In the genomic region with DNA sequence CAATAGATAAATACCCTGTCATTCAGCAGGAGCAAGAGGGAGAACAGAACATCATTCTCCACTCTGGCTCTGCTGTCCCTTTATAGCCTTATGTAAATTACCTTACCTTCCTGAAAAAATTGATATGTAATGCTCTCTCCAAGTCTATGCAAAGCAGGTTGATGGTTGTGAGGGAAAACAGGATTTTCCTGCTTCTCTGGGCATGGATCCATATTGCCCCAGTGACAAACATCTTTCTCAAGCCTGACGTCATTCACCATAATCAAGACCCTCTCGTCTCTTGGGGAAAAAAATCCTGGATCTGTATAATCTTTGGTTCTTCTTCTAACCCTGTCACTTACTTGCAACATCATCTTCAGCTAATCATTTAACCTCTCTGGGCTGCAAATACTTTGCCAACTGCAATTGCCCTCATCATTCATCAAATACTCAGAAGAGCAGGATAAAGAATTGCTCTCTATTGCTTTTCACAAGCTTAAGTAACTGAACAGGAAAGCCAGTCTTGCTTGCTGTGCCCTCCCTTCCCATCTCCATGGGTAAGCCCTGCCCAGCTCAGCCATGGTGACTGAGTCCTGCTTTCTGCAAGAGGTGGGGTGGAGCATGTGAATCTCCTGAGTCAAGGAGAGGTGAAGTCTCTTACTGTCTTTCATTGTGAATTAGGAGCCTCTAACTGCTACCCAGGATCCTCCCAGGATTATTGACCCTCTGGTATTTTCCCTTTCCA, we compare ENCODE assay signal across 17 cellular contexts.
DNase-seq lines count a peak whose midpoint lies in the region; ATAC-seq and TF ChIP-seq lines count a peak whose summit lies in the region.
"Had no signal": no experiment of that assay in that cellular context is flagged by ENCODE, and none has a peak within 500 bp of the region (broad histone marks: within the 10 kb centered on the region; RNA-seq: fewer than 3 reads in every experiment).

No MANE protein-coding gene starts in this region.

- peak overlapping the region; percentile 23 to 60 for H3K4me3 Mint-ChIP-seq in activated T-cell treated with anti-CD3 and anti-CD28 coated beads, Interleukin-2, amount 50 U/mL, for 72 hours
- H3K4me3 Mint-ChIP-seq in activated T-cell treated with anti-CD3 and anti-CD28 coated beads, Interleukin-2, amount 50 U/mL, for 24 hours = no peak overlapping the region
- H3K4me3 Mint-ChIP-seq in type B pancreatic cell = no peak overlapping the region
- H3K4me3 Mint-ChIP-seq: activated naive CD4-positive, alpha-beta T cell treated with anti-CD3 and anti-CD28 coated beads, Interleukin-2, amount 10 ng/mL, durations not matched to agents 7 days and 5 days; nephron; stimulated activated naive CD8-positive, alpha-beta T cell treated with anti-CD3 and anti-CD28 coated beads, Interleukin-15, Interleukin-2, amounts not matched to agents 100 ng/mL and 50 ng/mL, for 24 hours had no signal

- no peak for TF ChIP-seq CTCF in RWPE2 (IDR thresholded peaks at IDR 0.05; ENCODE audit: poor library complexity, severe bottlenecking)
- no peak for TF ChIP-seq CTCF in fibroblast of mammary gland (conservative IDR thresholded peaks at IDR 0.05; ENCODE audit: control insufficient read depth, insufficient read depth, low read depth, low read length)
- TF ChIP-seq CTCF in type B pancreatic cell (conservative IDR thresholded peaks at IDR 0.05) = no peak

- peaks cover 85% of the 10 kb centered on the region for H3K4me1 Mint-ChIP-seq in activated T-cell treated with anti-CD3 and anti-CD28 coated beads, Interleukin-2, amount 50 U/mL, for 72 hours (ENCODE audit: low read depth)
- peaks cover 56% of the 10 kb centered on the region for H3K4me1 Mint-ChIP-seq in activated T-cell treated with anti-CD3 and anti-CD28 coated beads, Interleukin-2, amount 50 U/mL, for 24 hours (ENCODE audit: low read depth)
- H3K4me1 Mint-ChIP-seq in type B pancreatic cell (ENCODE audit: unreplicated experiment) = peaks cover 16% of the 10 kb centered on the region

- H3K9me3 ChIP-seq in RWPE2 (ENCODE audit: severe bottlenecking) = no peaks in the 10 kb centered on the region
- H3K9me3 ChIP-seq: heart right ventricle had no signal

- ATAC-seq in activated T-cell treated with anti-CD3 and anti-CD28 coated beads, Interleukin-2, amount 50 U/mL, for 72 hours (replicated peaks in 1 of 2) = no peak
- ATAC-seq in RWPE2 (ENCODE audit: low read depth) (peak; percentile 36; the same call in 1 of the 3 replicates), left cardiac atrium (no peak)
- ATAC-seq: HCT116, heart right ventricle had no signal

- H3K27ac Mint-ChIP-seq in activated T-cell treated with anti-CD3 and anti-CD28 coated beads, Interleukin-2, amount 50 U/mL, for 72 hours = peak overlapping the region; percentile 64
- no peak overlapping the region for H3K27ac Mint-ChIP-seq in activated T-cell treated with anti-CD3 and anti-CD28 coated beads, Interleukin-2, amount 50 U/mL, for 24 hours
- peak overlapping the region; percentile 35 for H3K27ac Mint-ChIP-seq in type B pancreatic cell
- H3K27ac Mint-ChIP-seq: activated naive CD4-positive, alpha-beta T cell treated with anti-CD3 and anti-CD28 coated beads, Interleukin-2, amount 10 ng/mL, durations not matched to agents 7 days and 5 days; stimulated activated naive CD8-positive, alpha-beta T cell treated with anti-CD3 and anti-CD28 coated beads, Interleukin-15, Interleukin-2, amounts not matched to agents 100 ng/mL and 50 ng/mL, for 24 hours had no signal

- H3K27me3 ChIP-seq in RWPE2 (ENCODE audit: insufficient read depth, poor library complexity, severe bottlenecking) = no peaks in the 10 kb centered on the region
- H3K27me3 ChIP-seq: heart right ventricle had no signal

- no peaks in the 10 kb centered on the region for H3K27me3 Mint-ChIP-seq in activated T-cell treated with anti-CD3 and anti-CD28 coated beads, Interleukin-2, amount 50 U/mL, for 72 hours (ENCODE audit: low read depth)
- H3K27me3 Mint-ChIP-seq in activated T-cell treated with anti-CD3 and anti-CD28 coated beads, Interleukin-2, amount 50 U/mL, for 24 hours = no peaks in the 10 kb centered on the region
- no peaks in the 10 kb centered on the region for H3K27me3 Mint-ChIP-seq in type B pancreatic cell
- H3K27me3 Mint-ChIP-seq: activated naive CD4-positive, alpha-beta T cell treated with anti-CD3 and anti-CD28 coated beads, Interleukin-2, amount 10 ng/mL, durations not matched to agents 7 days and 5 days; stimulated activated naive CD8-positive, alpha-beta T cell treated with anti-CD3 and anti-CD28 coated beads, Interleukin-15, Interleukin-2, amounts not matched to agents 100 ng/mL and 50 ng/mL, for 24 hours had no signal

- H3K9me3 Mint-ChIP-seq in activated T-cell treated with anti-CD3 and anti-CD28 coated beads, Interleukin-2, amount 50 U/mL, for 72 hours = peaks cover 3 to 9% of the 10 kb centered on the region in 2 donors
- H3K9me3 Mint-ChIP-seq in activated T-cell treated with anti-CD3 and anti-CD28 coated beads, Interleukin-2, amount 50 U/mL, for 24 hours = no peaks in the 10 kb centered on the region
- H3K9me3 Mint-ChIP-seq in type B pancreatic cell = no peaks in the 10 kb centered on the region
- H3K9me3 Mint-ChIP-seq: activated naive CD4-positive, alpha-beta T cell treated with anti-CD3 and anti-CD28 coated beads, Interleukin-2, amount 10 ng/mL, durations not matched to agents 7 days and 5 days; nephron; stimulated activated naive CD8-positive, alpha-beta T cell treated with anti-CD3 and anti-CD28 coated beads, Interleukin-15, Interleukin-2, amounts not matched to agents 100 ng/mL and 50 ng/mL, for 24 hours had no signal

- H3K4me3 ChIP-seq in RWPE2 (ENCODE audit: severe bottlenecking) = no peak overlapping the region
- no peak overlapping the region for H3K4me3 ChIP-seq in fibroblast of mammary gland (ENCODE audit: control insufficient read depth, low read depth, low read length)
- H3K4me3 ChIP-seq: heart right ventricle, SK-N-MC had no signal

- no peak for DNase-seq in activated T-cell treated with anti-CD3 and anti-CD28 coated beads, Interleukin-2, amount 50 U/mL, for 72 hours
- no peak for DNase-seq in activated T-cell treated with anti-CD3 and anti-CD28 coated beads, Interleukin-2, amount 50 U/mL, for 24 hours
- no peak for DNase-seq in RWPE2 (ENCODE audit: low spot score)
- peak; percentile 63 for DNase-seq in fibroblast of mammary gland (ENCODE audit: low read depth)
- no peak for DNase-seq in type B pancreatic cell (ENCODE audit: extremely low spot score, unreplicated experiment)
- no peak for DNase-seq in stimulated activated CD4-positive, alpha-beta T cell treated with anti-CD3 and anti-CD28 coated beads, Interleukin-4, amount 100 ng/mL, for 4 hours
- no peak for DNase-seq in NCI-H2196 treated with DMSO at 0.1 percent for 48 hours (lab: John Stamatoyannopoulos, UW; ENCODE audit: unreplicated experiment)
- DNase-seq in left cardiac atrium = no peak
- DNase-seq: ACHN; activated naive CD4-positive, alpha-beta T cell treated with anti-CD3 and anti-CD28 coated beads, Interleukin-2, amount 10 ng/mL, durations not matched to agents 7 days and 5 days; heart right ventricle; NCI-H1436; NCI-H510A treated with DMSO at 0.1 percent for 48 hours had no signal

- no peak overlapping the region for H3K27ac ChIP-seq in RWPE2 (ENCODE audit: poor library complexity, severe bottlenecking)
- H3K27ac ChIP-seq: heart right ventricle, SK-N-MC had no signal

- H3K4me1 ChIP-seq in RWPE2 (ENCODE audit: insufficient read depth, poor library complexity, severe bottlenecking) = peaks cover 19% of the 10 kb centered on the region

- H3K36me3 Mint-ChIP-seq in activated T-cell treated with anti-CD3 and anti-CD28 coated beads, Interleukin-2, amount 50 U/mL, for 72 hours (ENCODE audit: insufficient read depth in 2 of 2) = peaks cover 0 to 7% of the 10 kb centered on the region in 2 donors
- H3K36me3 Mint-ChIP-seq in activated T-cell treated with anti-CD3 and anti-CD28 coated beads, Interleukin-2, amount 50 U/mL, for 24 hours (ENCODE audit: low read depth) = no peaks in the 10 kb centered on the region
- H3K36me3 Mint-ChIP-seq in type B pancreatic cell = no peaks in the 10 kb centered on the region
- H3K36me3 Mint-ChIP-seq: activated naive CD4-positive, alpha-beta T cell treated with anti-CD3 and anti-CD28 coated beads, Interleukin-2, amount 10 ng/mL, durations not matched to agents 7 days and 5 days had no signal

- intact Hi-C loops in left cardiac atrium (cut with DNase I) = no loop called here

- no peaks in the 10 kb centered on the region for H3K36me3 ChIP-seq in RWPE2 (ENCODE audit: low read depth)
- H3K36me3 ChIP-seq: heart right ventricle had no signal

Comparison
In these comparisons a context has a peak if more than half of its experiments do, and no peak if none do; other contexts are left out.
1. H3K4me3 Mint-ChIP-seq: peak in activated T-cell treated with anti-CD3 and anti-CD28 coated beads, Interleukin-2, amount 50 U/mL, for 72 hours (2 of 2); none in activated T-cell treated with anti-CD3 and anti-CD28 coated beads, Interleukin-2, amount 50 U/mL, for 24 hours (single experiment) and type B pancreatic cell (single experiment).